Comparison of ENCODE assay signal across 16 cellular contexts in the genomic region with DNA sequence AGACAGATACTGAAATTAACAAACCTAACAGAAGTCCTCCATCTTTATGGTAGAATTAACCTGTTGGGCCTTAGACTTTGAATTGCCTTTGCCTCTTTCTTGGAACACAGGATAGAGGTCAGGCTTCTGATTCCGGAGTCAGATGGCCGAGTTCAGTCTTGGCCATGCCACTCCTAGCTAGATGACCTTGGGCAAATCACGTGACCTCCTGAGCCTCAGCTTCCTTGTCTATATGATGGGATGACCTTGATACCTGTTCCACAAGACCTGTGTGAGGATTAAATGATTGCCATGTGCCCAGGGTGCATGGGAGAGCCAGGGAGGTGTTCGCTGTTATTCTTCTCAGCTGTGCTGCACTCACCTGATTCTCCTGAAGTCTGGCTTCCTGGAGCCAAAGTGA.
"Had no signal": no experiment of that assay in that cellular context is flagged by ENCODE, and none has a peak within 500 bp of the region (broad histone marks: within the 10 kb centered on the region; RNA-seq: fewer than 3 reads in every experiment).

No MANE protein-coding gene starts in this region.

- H3K27me3 ChIP-seq: ascending aorta, breast epithelium, dorsolateral prefrontal cortex had no signal

- H3K4me1 Mint-ChIP-seq: activated CD4-positive, alpha-beta T cell treated with anti-CD3 and anti-CD28 coated beads for 36 hours; activated naive CD4-positive, alpha-beta T cell treated with anti-CD3 and anti-CD28 coated beads, Interleukin-2, amount 10 ng/mL, durations not matched to agents 7 days and 5 days had no signal

- H3K9me3 Mint-ChIP-seq: activated CD4-positive, alpha-beta memory T cell treated with anti-CD3 and anti-CD28 coated beads for 36 hours; activated naive CD4-positive, alpha-beta T cell treated with anti-CD3 and anti-CD28 coated beads, Interleukin-2, amount 10 ng/mL, durations not matched to agents 7 days and 5 days; nephron progenitor cell had no signal

- H3K27ac ChIP-seq: ascending aorta, breast epithelium, left ventricle myocardium inferior had no signal

- DNase-seq: activated CD4-positive, alpha-beta memory T cell treated with anti-CD3 and anti-CD28 coated beads for 36 hours; activated CD4-positive, alpha-beta T cell treated with anti-CD3 and anti-CD28 coated beads for 36 hours; activated CD8-positive, alpha-beta memory T cell treated with anti-CD3 and anti-CD28 coated beads, Interleukin-2, amount 10 ng/mL, durations not matched to agents 7 days and 5 days; activated naive CD4-positive, alpha-beta T cell treated with anti-CD3 and anti-CD28 coated beads, Interleukin-2, amount 10 ng/mL, durations not matched to agents 7 days and 5 days; activated T-cell treated with anti-CD3 and anti-CD28 coated beads, Interleukin-2, amount 50 U/mL, for 1 hour; dorsolateral prefrontal cortex; kidney; left ventricle myocardium inferior; mesendoderm; nephron progenitor cell; occipital lobe; right cardiac atrium; T-helper 9 cell had no signal

- H3K36me3 ChIP-seq: ascending aorta, breast epithelium, prostate gland had no signal

- H3K4me3 ChIP-seq: ascending aorta, breast epithelium, dorsolateral prefrontal cortex, left ventricle myocardium inferior, prostate gland had no signal

- H3K9me3 ChIP-seq: ascending aorta, breast epithelium, left ventricle myocardium inferior, prostate gland had no signal

- ATAC-seq: activated CD4-positive, alpha-beta T cell treated with anti-CD3 and anti-CD28 coated beads for 36 hours; activated CD8-positive, alpha-beta memory T cell treated with anti-CD3 and anti-CD28 coated beads, Interleukin-2, amount 10 ng/mL, durations not matched to agents 7 days and 5 days; right cardiac atrium had no signal

- H3K27me3 Mint-ChIP-seq: activated CD4-positive, alpha-beta memory T cell treated with anti-CD3 and anti-CD28 coated beads for 36 hours; activated CD4-positive, alpha-beta T cell treated with anti-CD3 and anti-CD28 coated beads for 36 hours; activated CD8-positive, alpha-beta memory T cell treated with anti-CD3 and anti-CD28 coated beads, Interleukin-2, amount 10 ng/mL, durations not matched to agents 7 days and 5 days; activated naive CD4-positive, alpha-beta T cell treated with anti-CD3 and anti-CD28 coated beads, Interleukin-2, amount 10 ng/mL, durations not matched to agents 7 days and 5 days had no signal

- H3K36me3 Mint-ChIP-seq: activated CD4-positive, alpha-beta memory T cell treated with anti-CD3 and anti-CD28 coated beads for 36 hours; activated CD8-positive, alpha-beta memory T cell treated with anti-CD3 and anti-CD28 coated beads, Interleukin-2, amount 10 ng/mL, durations not matched to agents 7 days and 5 days had no signal

- H3K27ac Mint-ChIP-seq: activated CD4-positive, alpha-beta memory T cell treated with anti-CD3 and anti-CD28 coated beads for 36 hours; activated CD4-positive, alpha-beta T cell treated with anti-CD3 and anti-CD28 coated beads for 36 hours; activated CD8-positive, alpha-beta memory T cell treated with anti-CD3 and anti-CD28 coated beads, Interleukin-2, amount 10 ng/mL, durations not matched to agents 7 days and 5 days; activated naive CD4-positive, alpha-beta T cell treated with anti-CD3 and anti-CD28 coated beads, Interleukin-2, amount 10 ng/mL, durations not matched to agents 7 days and 5 days had no signal

- H3K4me3 Mint-ChIP-seq: activated CD4-positive, alpha-beta memory T cell treated with anti-CD3 and anti-CD28 coated beads for 36 hours; activated CD4-positive, alpha-beta T cell treated with anti-CD3 and anti-CD28 coated beads for 36 hours; activated CD8-positive, alpha-beta memory T cell treated with anti-CD3 and anti-CD28 coated beads, Interleukin-2, amount 10 ng/mL, durations not matched to agents 7 days and 5 days; activated naive CD4-positive, alpha-beta T cell treated with anti-CD3 and anti-CD28 coated beads, Interleukin-2, amount 10 ng/mL, durations not matched to agents 7 days and 5 days; nephron progenitor cell had no signal

- FAIRE-seq: kidney had no signal
